ENCODE assay signal across 1 cellular context in genomic region chr12:42442888-42443287, GRCh38.
A peak's percentile ranks its signal among the peaks of the same experiment; 100 is the strongest.
TF ChIP-seq lines count a peak whose summit lies in the region.

No MANE protein-coding gene starts in this region.

TF ChIP-seq in K562, 482 proteins besides CTCF, POLR2A, EP300 and RAD21 (continued from another document and continues in another):
- TF ChIP-seq REST (CRISPR knock-in tag; IDR thresholded peaks at IDR 0.05; ENCODE audit: low read depth) (no peak), ZBTB34 (CRISPR knock-in tag; IDR thresholded peaks at IDR 0.05) (no peak), FOXP1 (CRISPR knock-in tag; IDR thresholded peaks at IDR 0.05) (no peak), NCOA6 (IDR thresholded peaks at IDR 0.05) (no peak), RBM22 (IDR thresholded peaks at IDR 0.05; ENCODE audit: low read depth, low read length, poor library complexity, severe bottlenecking) (no peak), GTF2F1 (IDR thresholded peaks at IDR 0.05; ENCODE audit: low read depth, low read length) (no peak), MTA1 (IDR thresholded peaks at IDR 0.05; ENCODE audit: borderline replicate concordance) (no peak), SRSF9 (IDR thresholded peaks at IDR 0.05; ENCODE audit: borderline replicate concordance, low read depth, low read length) (no peak), BRF2 (IDR thresholded peaks at IDR 0.05; ENCODE audit: borderline replicate concordance, insufficient read depth, insufficient read length) (no peak), RHOXF2B (CRISPR knock-in tag; conservative IDR thresholded peaks at IDR 0.05) (no peak), SMARCE1 (IDR thresholded peaks at IDR 0.05) (peak; percentile 89), FUS (optimal IDR thresholded peaks at IDR 0.05; ENCODE audit: low read depth, low read length) (no peak), HNRNPUL1 (IDR thresholded peaks at IDR 0.05; ENCODE audit: low read length) (no peak), PBX2 (CRISPR knock-in tag; IDR thresholded peaks at IDR 0.05; ENCODE audit: low read depth) (no peak), PBX2 (tag; conservative IDR thresholded peaks at IDR 0.05; ENCODE audit: low read depth) (no peak), MGA (IDR thresholded peaks at IDR 0.05) (no peak), ZSCAN29 (IDR thresholded peaks at IDR 0.05) (no peak), NR2C1 (IDR thresholded peaks at IDR 0.05) (no peak), NR2C1 (tag; IDR thresholded peaks at IDR 0.05) (no peak), BRCA1 (IDR thresholded peaks at IDR 0.05) (no peak), BRCA1 (CRISPR knock-in tag; IDR thresholded peaks at IDR 0.05) (no peak), ESRRA (IDR thresholded peaks at IDR 0.05; ENCODE audit: borderline replicate concordance, low read depth) (no peak), PYGO2 (tag; IDR thresholded peaks at IDR 0.05) (no peak), ADNP (tag; IDR thresholded peaks at IDR 0.05) (no peak), FOXA3 (CRISPR knock-in tag; conservative IDR thresholded peaks at IDR 0.05 in 1 of 2, IDR thresholded peaks at IDR 0.05 in 1 of 2) (no peak), ZNF311 (CRISPR knock-in tag; IDR thresholded peaks at IDR 0.05) (no peak), SPI1 (IDR thresholded peaks at IDR 0.05; ENCODE audit: borderline replicate concordance, low read depth, low read length) (peak; percentile 87), NEUROD1 (IDR thresholded peaks at IDR 0.05; ENCODE audit: borderline replicate concordance, low read depth, low read length, partially characterized antibody) (peak; percentile 71), ATF1 (CRISPR knock-in tag; IDR thresholded peaks at IDR 0.05) (no peak), ATF1 (tag; IDR thresholded peaks at IDR 0.05) (no peak), ZNF324 (CRISPR knock-in tag; IDR thresholded peaks at IDR 0.05) (no peak), PML (IDR thresholded peaks at IDR 0.05; ENCODE audit: low read length) (0 out of 2 replicates have a peak, but pooled peaks have one; percentile 17), GATA2 (CRISPR knock-in tag; IDR thresholded peaks at IDR 0.05) (peak; percentile 56), CCAR2 (IDR thresholded peaks at IDR 0.05; ENCODE audit: low read depth, low read length) (no peak), ZKSCAN3 (CRISPR knock-in tag; IDR thresholded peaks at IDR 0.05) (no peak), POLR2AphosphoS2 (IDR thresholded peaks at IDR 0.05; ENCODE audit: low read length) (no peak), CREB3L1 (IDR thresholded peaks at IDR 0.05; ENCODE audit: borderline replicate concordance, low read depth) (no peak), ZNF584 (CRISPR knock-in tag; IDR thresholded peaks at IDR 0.05; ENCODE audit: low read depth) (peak; percentile 74; the same call in 1 of the 2 replicates), HNRNPLL (IDR thresholded peaks at IDR 0.05; ENCODE audit: low read depth, low read length, poor library complexity, severe bottlenecking) (no peak), ZBTB1 (CRISPR knock-in tag; IDR thresholded peaks at IDR 0.05; ENCODE audit: borderline replicate concordance, low read depth) (no peak), HOMEZ (CRISPR knock-in tag; IDR thresholded peaks at IDR 0.05) (no peak)
